8 cellular contexts compared by ENCODE assay signal in the genomic region with DNA sequence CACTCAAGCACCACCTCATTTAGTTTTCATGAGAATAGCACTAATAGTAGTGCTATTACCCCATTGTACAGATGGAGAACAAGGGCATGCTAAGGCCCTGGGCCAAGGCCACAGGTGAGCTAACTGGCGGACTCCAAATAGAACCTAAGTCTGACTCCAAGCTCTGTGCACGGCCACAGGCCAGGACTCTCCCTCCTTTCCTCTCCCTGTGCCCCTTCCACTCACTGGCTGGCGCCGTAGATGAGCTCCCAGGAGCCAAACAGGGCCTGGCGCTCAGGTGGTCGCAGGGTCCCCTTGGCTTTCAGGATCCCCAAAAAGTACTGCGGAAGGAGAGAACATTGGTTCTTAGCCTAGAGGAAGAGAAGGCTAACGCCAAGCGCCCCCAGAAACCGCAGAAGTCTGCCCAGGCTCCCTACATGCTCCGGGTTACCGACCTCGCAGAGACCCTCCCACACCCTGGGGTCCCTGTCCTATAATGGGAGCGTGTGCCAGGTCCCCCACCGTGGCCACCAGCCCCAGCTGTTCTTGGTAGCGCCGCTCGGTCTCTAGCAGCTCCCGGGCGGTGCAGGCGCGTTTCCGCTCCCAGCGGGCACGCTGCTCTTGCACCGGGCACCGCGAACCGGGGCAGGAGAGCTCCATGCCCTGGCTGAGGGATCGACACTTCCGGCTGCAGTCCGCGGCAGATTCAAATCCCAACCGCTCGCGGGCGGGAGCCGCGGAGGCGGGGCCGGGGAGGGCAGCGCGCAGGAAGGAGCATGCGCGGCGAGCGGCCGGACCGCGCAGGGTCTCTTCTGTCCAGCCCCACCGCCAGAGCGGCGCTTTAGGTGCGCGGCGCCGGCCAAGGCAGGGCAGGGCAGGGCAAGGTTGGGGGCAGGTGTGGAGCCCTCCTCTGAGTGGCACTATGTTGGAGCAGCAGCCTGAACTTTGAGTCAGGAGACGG. TPM values are rescaled to one million over a fixed set of nuclear protein-coding genes. Genes with fewer than 3 reads are reported as not detected.
DNase-seq lines count a peak whose midpoint lies in the region; ATAC-seq and TF ChIP-seq lines count a peak whose summit lies in the region.

A gene with protein sequence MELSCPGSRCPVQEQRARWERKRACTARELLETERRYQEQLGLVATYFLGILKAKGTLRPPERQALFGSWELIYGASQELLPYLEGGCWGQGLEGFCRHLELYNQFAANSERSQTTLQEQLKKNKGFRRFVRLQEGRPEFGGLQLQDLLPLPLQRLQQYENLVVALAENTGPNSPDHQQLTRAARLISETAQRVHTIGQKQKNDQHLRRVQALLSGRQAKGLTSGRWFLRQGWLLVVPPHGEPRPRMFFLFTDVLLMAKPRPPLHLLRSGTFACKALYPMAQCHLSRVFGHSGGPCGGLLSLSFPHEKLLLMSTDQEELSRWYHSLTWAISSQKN (minus strand): TSS at position 665 of the 940 bp plus-strand sequence. CDS start 26 bp downstream, at position 639.

- no peaks in the 10 kb centered on the region for H3K9me3 Mint-ChIP-seq in activated naive CD4-positive, alpha-beta T cell treated with anti-CD3 and anti-CD28 coated beads, Interleukin-2, amount 50 U/mL, for 24 hours
- no peaks in the 10 kb centered on the region for H3K9me3 Mint-ChIP-seq in osteocyte (ENCODE audit: unreplicated experiment)

- peaks cover 16% of the 10 kb centered on the region for H3F3A ChIP-seq in MM.1S (ENCODE audit: insufficient read depth, low read length)

- in situ Hi-C loops in HAP-1 (cut with MboI; ENCODE audit: low sequenced_read_pairs), result no loop called here

- TF ChIP-seq CTCF in GM06990 (IDR thresholded peaks at IDR 0.05; ENCODE audit: insufficient read depth, low read length, poor library complexity, severe bottlenecking), result peak; percentile 34
- TF ChIP-seq CTCF in MM.1S (IDR thresholded peaks at IDR 0.05; ENCODE audit: low read length), result peak; percentile 37
- peak; percentile 46 for TF ChIP-seq CTCF in osteocyte (IDR thresholded peaks at IDR 0.05)
- TF ChIP-seq CTCF in vagina (IDR thresholded peaks at IDR 0.05), result no peak

- peaks cover 60% of the 10 kb centered on the region for H3K4me1 Mint-ChIP-seq in activated naive CD4-positive, alpha-beta T cell treated with anti-CD3 and anti-CD28 coated beads, Interleukin-2, amount 50 U/mL, for 24 hours
- H3K4me1 Mint-ChIP-seq in osteocyte (ENCODE audit: unreplicated experiment), result peaks cover 76% of the 10 kb centered on the region

- DNase-seq in GM06990 (ENCODE audit: extremely low read depth, insufficient read length) (peak; percentile 90), HAP-1 (ENCODE audit: low spot score in 2 of 2) (peak; percentile 83 to 89), MM.1S (peak; percentile 78), SJCRH30 (peak; percentile 85), Right ventricle myocardium inferior (ENCODE audit: missing footprints) (peak; percentile 90), osteocyte (ENCODE audit: extremely low spot score, unreplicated experiment) (peak; percentile 93), vagina (ENCODE audit: extremely low spot score in 2 of 2) (no peak)

- peak within 1 kb of the TSS; percentile 86 for H3K4me3 Mint-ChIP-seq in activated naive CD4-positive, alpha-beta T cell treated with anti-CD3 and anti-CD28 coated beads, Interleukin-2, amount 50 U/mL, for 24 hours
- peak within 1 kb of the TSS; percentile 75 for H3K4me3 Mint-ChIP-seq in osteocyte (ENCODE audit: unreplicated experiment)

- H3K27me3 ChIP-seq in GM06990 (replicated peaks; ENCODE audit: control insufficient read depth, insufficient read depth, low read length), result no peaks in the 10 kb centered on the region
- H3K27me3 ChIP-seq in HAP-1 (ENCODE audit: low read depth), result no peaks in the 10 kb centered on the region
- no peaks in the 10 kb centered on the region for H3K27me3 ChIP-seq in MM.1S (replicated peaks; ENCODE audit: insufficient read depth, low read length)
- no peaks in the 10 kb centered on the region for H3K27me3 ChIP-seq in SJCRH30
- H3K27me3 ChIP-seq in vagina, result no peaks in the 10 kb centered on the region

- H3K4me1 ChIP-seq in HAP-1, result peaks cover 15% of the 10 kb centered on the region
- H3K4me1 ChIP-seq in MM.1S (ENCODE audit: low read length), result peaks cover 9% of the 10 kb centered on the region
- peaks cover 20% of the 10 kb centered on the region for H3K4me1 ChIP-seq in SJCRH30
- H3K4me1 ChIP-seq in vagina, result peaks cover 25% of the 10 kb centered on the region

- no peaks in the 10 kb centered on the region for H3K36me3 Mint-ChIP-seq in activated naive CD4-positive, alpha-beta T cell treated with anti-CD3 and anti-CD28 coated beads, Interleukin-2, amount 50 U/mL, for 24 hours
- peaks cover 9% of the 10 kb centered on the region for H3K36me3 Mint-ChIP-seq in osteocyte (ENCODE audit: unreplicated experiment)

- H4K20me1 ChIP-seq in MM.1S (ENCODE audit: insufficient read depth, low read length), result no peaks in the 10 kb centered on the region

- peak within 1 kb of the TSS; percentile 97 for H3K4me2 ChIP-seq in MM.1S (ENCODE audit: low read depth, low read length)

- H3K79me2 ChIP-seq in MM.1S (ENCODE audit: low read length), result peaks cover 5% of the 10 kb centered on the region; the same call in 1 of the 2 replicates

- H3K36me3 ChIP-seq in GM06990 (ENCODE audit: control insufficient read depth, insufficient read depth, low read length) (peaks cover 12% of the 10 kb centered on the region), HAP-1 (replicated peaks) (peaks cover 39% of the 10 kb centered on the region), MM.1S (replicated peaks; ENCODE audit: insufficient read depth, low read length) (no peaks in the 10 kb centered on the region), SJCRH30 (no peaks in the 10 kb centered on the region), vagina (peaks cover 0 to 11% of the 10 kb centered on the region in 2 donors)

- peak within 1 kb of the TSS; percentile 59 for H3K27ac Mint-ChIP-seq in activated naive CD4-positive, alpha-beta T cell treated with anti-CD3 and anti-CD28 coated beads, Interleukin-2, amount 50 U/mL, for 24 hours
- H3K27ac Mint-ChIP-seq in osteocyte (ENCODE audit: unreplicated experiment), result peak within 1 kb of the TSS; percentile 79

- H3K27me3 Mint-ChIP-seq in activated naive CD4-positive, alpha-beta T cell treated with anti-CD3 and anti-CD28 coated beads, Interleukin-2, amount 50 U/mL, for 24 hours, result no peaks in the 10 kb centered on the region
- H3K27me3 Mint-ChIP-seq in osteocyte (ENCODE audit: unreplicated experiment), result no peaks in the 10 kb centered on the region

- peak; percentile 92 for ATAC-seq in Right ventricle myocardium inferior

- intact Hi-C loops in Right ventricle myocardium inferior (cut with DNase I), result no loop called here
- intact Hi-C loops in vagina (cut with DNase I), result no loop called here

- peak within 1 kb of the TSS; percentile 71 for H3K9ac ChIP-seq in MM.1S (ENCODE audit: low read length)

- H3K27ac ChIP-seq in MM.1S (ENCODE audit: low read length), result peak within 1 kb of the TSS; percentile 14; the same call in 1 of the 2 replicates
- H3K27ac ChIP-seq in SJCRH30, result peak within 1 kb of the TSS; percentile 72
- H3K27ac ChIP-seq in vagina, result peak within 1 kb of the TSS; percentile 67

- TF ChIP-seq POLR2A in vagina (IDR thresholded peaks at IDR 0.05), result no peak

- peak within 1 kb of the TSS; percentile 97 for H2AFZ ChIP-seq in MM.1S (ENCODE audit: low read length)

- H3K9me3 ChIP-seq in HAP-1, result no peaks in the 10 kb centered on the region
- no peaks in the 10 kb centered on the region for H3K9me3 ChIP-seq in MM.1S (replicated peaks; ENCODE audit: insufficient read depth, low read length)
- no peaks in the 10 kb centered on the region for H3K9me3 ChIP-seq in SJCRH30 (replicated peaks)
- no peaks in the 10 kb centered on the region for H3K9me3 ChIP-seq in vagina

- H3K4me3 ChIP-seq in GM06990 (replicated peaks; ENCODE audit: low read depth, low read length) (peak within 1 kb of the TSS; percentile 65), HAP-1 (peak within 1 kb of the TSS; percentile 74), MM.1S (ENCODE audit: low read length) (peak within 1 kb of the TSS; percentile 83), SJCRH30 (peak within 1 kb of the TSS; percentile 64), vagina (peak within 1 kb of the TSS; percentile 52 to 61)

- no peaks in the 10 kb centered on the region for H3K9me2 ChIP-seq in MM.1S (replicated peaks; ENCODE audit: insufficient read depth, low read length)

RNA-seq across cellular contexts. Expression of the gene that starts here (rescaled TPM):
- 10.5 and 11.9 TPM in 2 replicates for total RNA-seq in SJCRH30 (2014; rRNA removed; shearing (Covaris generic))
- 0.22 TPM for total RNA-seq in Right ventricle myocardium inferior
- total RNA-seq in osteocyte, result 0.86 and 1.6 TPM in 2 replicates
- 1.2 TPM for total RNA-seq in vagina

Comparison
In these comparisons a context has a peak if more than half of its experiments do, and no peak if none do; other contexts are left out.
1. Peak in DNase-seq and ATAC-seq in Right ventricle myocardium inferior; RNA of the gene not detected or under 1 TPM.
2. DNase-seq: peak in GM06990 (single experiment), HAP-1 (2 of 2), MM.1S (single experiment), SJCRH30 (2 of 2) and osteocyte (single experiment); none in vagina (0 of 2).
3. CTCF ChIP-seq: peak in GM06990 (single experiment), MM.1S (single experiment) and osteocyte (single experiment); none in vagina (0 of 3).
4. H3K27ac ChIP-seq: peak in every context shown above with its lines; median percentile 72 in SJCRH30; 67 in vagina; 14 in MM.1S.
5. Peak in every context shown above with its lines, with median percentiles within 50 percentile points of each other: H3K4me3 ChIP-seq.